Comparison of ENCODE assay signal across 1 cellular context in genomic region chr19:42528354-42529247, GRCh38.
TF ChIP-seq lines count a peak whose summit lies in the region.

Gene CEACAM1, minus strand, starts transcription at chr19:42528481. Its CDS starts 107 bp downstream, at chr19:42528374.

TF ChIP-seq in GM23338, 12 proteins besides CTCF, POLR2A, EP300 and RAD21:
- TF ChIP-seq ZNF462 (CRISPR knock-in tag; IDR thresholded peaks at IDR 0.05) (no peak), ETS1 (IDR thresholded peaks at IDR 0.05) (no peak), EZH2 (IDR thresholded peaks at IDR 0.05; ENCODE audit: low read depth, unreplicated experiment) (no peak), POLR2AphosphoS5 (IDR thresholded peaks at IDR 0.05; ENCODE audit: low read depth) (no peak), ZNF114 (CRISPR knock-in tag; IDR thresholded peaks at IDR 0.05) (no peak), EZH2phosphoT487 (IDR thresholded peaks at IDR 0.05; ENCODE audit: unreplicated experiment) (no peak), REST (IDR thresholded peaks at IDR 0.05; ENCODE audit: unreplicated experiment) (no peak), JUNB (IDR thresholded peaks at IDR 0.05; ENCODE audit: unreplicated experiment) (no peak), CREB1 (CRISPR knock-in tag; IDR thresholded peaks at IDR 0.05; ENCODE audit: low read depth) (no peak), NANOG (IDR thresholded peaks at IDR 0.05; ENCODE audit: borderline replicate concordance) (no peak), ZNF331 (CRISPR knock-in tag; IDR thresholded peaks at IDR 0.05; ENCODE audit: low read depth) (no peak), STAT1 (IDR thresholded peaks at IDR 0.05; ENCODE audit: unreplicated experiment) (no peak)
